Comparison of ENCODE assay signal across 8 cellular contexts in the genomic region with DNA sequence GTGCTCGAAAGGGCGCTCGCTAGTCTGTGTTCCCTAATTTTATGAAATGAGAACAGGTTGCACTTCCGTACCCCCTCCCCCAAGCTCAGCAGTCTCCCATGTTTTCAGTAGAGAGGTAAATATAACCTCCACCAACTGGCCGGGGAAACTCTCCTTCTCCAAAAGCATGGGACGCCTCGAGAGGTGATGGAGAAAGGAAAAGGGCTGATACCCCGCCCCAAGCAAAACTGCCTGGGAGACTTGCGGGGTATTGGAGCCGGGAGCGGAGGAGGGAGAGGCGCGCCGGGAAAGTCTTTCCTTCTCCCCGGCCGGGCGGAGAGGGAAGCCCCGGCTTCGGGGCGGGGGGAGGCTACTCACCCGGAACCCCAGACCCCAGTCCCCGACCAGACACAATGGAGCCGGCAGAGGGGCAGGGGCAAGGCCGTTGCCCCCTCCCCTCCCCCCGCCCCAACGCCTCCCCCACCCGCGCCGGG. TPM values are rescaled to one million over a fixed set of nuclear protein-coding genes. Genes with fewer than 3 reads are reported as not detected.
DNase-seq lines count a peak whose midpoint lies in the region; ATAC-seq and TF ChIP-seq lines count a peak whose summit lies in the region.

No MANE protein-coding gene starts in this region.

- DNase-seq in activated CD8-positive, alpha-beta memory T cell treated with anti-CD3 and anti-CD28 coated beads for 24 hours, result peak; percentile 67
- DNase-seq in activated CD8-positive, alpha-beta memory T cell treated with anti-CD3 and anti-CD28 coated beads, Interleukin-2, amount 50 U/mL, for 4 hours, result no peak
- DNase-seq in NCI-H2171 (lab: John Stamatoyannopoulos, UW), result peak; percentile 15
- DNase-seq in Right ventricle myocardium superior, result peak; percentile 53
- DNase-seq in osteoblast (ENCODE audit: insufficient read length, low spot score, missing footprints), result peak; percentile 85

- peak overlapping the region; percentile 88 for H3K4me3 Mint-ChIP-seq in activated T-helper 17 cell treated with anti-CD3 and anti-CD28 coated beads, Interleukin-2, amount 50 U/mL, for 72 hours

- H3K36me3 Mint-ChIP-seq in activated T-helper 17 cell treated with anti-CD3 and anti-CD28 coated beads, Interleukin-2, amount 50 U/mL, for 72 hours (ENCODE audit: low read depth), result no peaks in the 10 kb centered on the region

- peaks cover 49% of the 10 kb centered on the region for H3K79me2 ChIP-seq in osteoblast (ENCODE audit: insufficient read depth, low read length)

- no peaks in the 10 kb centered on the region for H3K9me3 Mint-ChIP-seq in activated T-helper 17 cell treated with anti-CD3 and anti-CD28 coated beads, Interleukin-2, amount 50 U/mL, for 72 hours

- no peaks in the 10 kb centered on the region for H3K9me3 ChIP-seq in osteoblast (ENCODE audit: low read depth, low read length)

- peak overlapping the region; percentile 81 for H2AFZ ChIP-seq in osteoblast (ENCODE audit: low read length)

- peak overlapping the region; percentile 39 for H3K27ac ChIP-seq in osteoblast (ENCODE audit: low read depth, low read length)

- intact Hi-C loops in Right ventricle myocardium superior (cut with DNase I), result no loop called here

- peak overlapping the region; percentile 85 for H3K27ac Mint-ChIP-seq in activated T-helper 17 cell treated with anti-CD3 and anti-CD28 coated beads, Interleukin-2, amount 50 U/mL, for 72 hours

- peaks cover 19% of the 10 kb centered on the region for H4K20me1 ChIP-seq in osteoblast (ENCODE audit: insufficient read depth, low read length)

- ATAC-seq in HG02678 (IDR thresholded peaks at IDR 0.05; ENCODE audit: unreplicated experiment) (peak; percentile 7), Right ventricle myocardium superior (ENCODE audit: poor library complexity) (peak; percentile 46), GM18873 (IDR thresholded peaks at IDR 0.05; ENCODE audit: low FRiP score, unreplicated experiment) (no peak)
- peak; percentile 23 for ATAC-seq in activated T-helper 17 cell treated with anti-CD3 and anti-CD28 coated beads, Interleukin-2, amount 50 U/mL, for 72 hours (replicated peaks)

- peak overlapping the region; percentile 98 for H3K4me2 ChIP-seq in osteoblast (ENCODE audit: insufficient read depth, low read length)

- no peaks in the 10 kb centered on the region for H3K36me3 ChIP-seq in osteoblast (ENCODE audit: insufficient read depth, low read length)

- TF ChIP-seq CTCF in osteoblast (IDR thresholded peaks at IDR 0.05; ENCODE audit: extremely low read depth, low read depth, low read length), result no peak

- no peaks in the 10 kb centered on the region for H3K27me3 ChIP-seq in osteoblast (ENCODE audit: insufficient read depth, low read length)

- peaks cover 9% of the 10 kb centered on the region for H3K4me1 Mint-ChIP-seq in activated T-helper 17 cell treated with anti-CD3 and anti-CD28 coated beads, Interleukin-2, amount 50 U/mL, for 72 hours

- no peaks in the 10 kb centered on the region for H3K27me3 Mint-ChIP-seq in activated T-helper 17 cell treated with anti-CD3 and anti-CD28 coated beads, Interleukin-2, amount 50 U/mL, for 72 hours

- H3K4me1 ChIP-seq in osteoblast (ENCODE audit: insufficient read depth, low read length), result peaks cover 15% of the 10 kb centered on the region

- H3K4me3 ChIP-seq in osteoblast (ENCODE audit: insufficient read depth, low read length), result peak overlapping the region; percentile 92

RNA-seq across cellular contexts. Expression of gene DCUN1D1, which starts 0.6 kb away (rescaled TPM):
- 10 to 100 TPM; 37.0 to 59.5 TPM for total RNA-seq in activated T-helper 17 cell treated with anti-CD3 and anti-CD28 coated beads, Interleukin-2, amount 50 U/mL, for 72 hours
- total RNA-seq in Right ventricle myocardium superior (32.2 TPM), osteoblast (35.1 and 38.4 TPM in 2 replicates)
